Comparison of ENCODE assay signal across 8 cellular contexts in the genomic region with DNA sequence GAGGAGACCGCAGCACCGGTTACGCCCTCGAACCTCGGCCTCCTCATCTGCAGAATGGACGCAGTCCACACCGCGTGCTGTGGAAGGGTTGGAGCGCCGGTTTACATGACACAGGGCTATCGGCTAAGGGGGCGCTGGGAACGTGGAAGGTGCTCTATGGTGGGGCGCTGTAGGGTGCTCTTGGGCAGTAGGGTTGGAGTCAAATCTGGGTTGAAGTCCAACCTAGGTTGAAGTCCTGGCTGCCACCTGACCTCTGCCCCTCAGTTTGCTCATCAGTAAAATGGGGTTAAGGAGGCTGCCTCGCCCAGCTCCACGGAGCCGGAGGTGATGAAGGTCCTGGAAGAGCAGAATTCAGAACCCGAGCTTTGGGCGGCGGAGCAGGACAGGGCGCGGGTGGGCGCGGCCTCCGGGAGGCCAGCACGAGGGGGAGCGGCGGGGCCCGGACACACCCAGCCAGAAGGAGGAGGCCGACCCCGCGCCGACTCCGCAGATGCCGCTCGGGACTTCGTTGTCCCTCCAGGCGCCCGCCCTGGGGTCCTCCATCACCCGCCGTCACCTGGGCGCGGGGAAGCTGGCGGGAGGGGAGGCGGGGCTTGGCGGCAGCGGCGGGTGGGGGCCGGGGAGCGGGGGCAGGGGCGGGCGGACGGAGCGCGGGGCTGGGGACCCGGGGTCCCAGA. TPM values are rescaled to one million over a fixed set of nuclear protein-coding genes. Genes with fewer than 3 reads are reported as not detected.
DNase-seq lines count a peak whose midpoint lies in the region; ATAC-seq and TF ChIP-seq lines count a peak whose summit lies in the region.

No MANE protein-coding gene starts in this region.

- peak overlapping the region; percentile 74 for H3K4me3 Mint-ChIP-seq in activated naive CD4-positive, alpha-beta T cell treated with anti-CD3 and anti-CD28 coated beads for 36 hours
- H3K4me3 Mint-ChIP-seq in activated T-helper 2 cell treated with anti-CD3 and anti-CD28 coated beads, Interferon-gamma antibody, Interleukin-2, Interleukin-4, amounts not matched to agents 10 μg/mL and 5 μg/mL and 100 μg/mL, durations not matched to agents 14 hours and 24 hours and 36 hours (ENCODE audit: low read depth), result peak overlapping the region; percentile 88

- no peak overlapping the region for H3K27ac ChIP-seq in upper lobe of right lung

- CTCF ChIA-PET in activated naive CD4-positive, alpha-beta T cell treated with anti-CD3 and anti-CD28 coated beads for 36 hours (lab: Charles Lee), result interaction anchor here (0.6 to 1.4 kb wide), 2 partner anchors 12 to 45 kb away, joined by 3 to 7 read pairs; no protein-coding TSS in a partner anchor

- H3K27me3 ChIP-seq in upper lobe of right lung, result peaks cover 40% of the 10 kb centered on the region

- H3K27me3 Mint-ChIP-seq in activated naive CD4-positive, alpha-beta T cell treated with anti-CD3 and anti-CD28 coated beads for 36 hours (ENCODE audit: low read depth), result peaks cover 23% of the 10 kb centered on the region
- peaks cover 34% of the 10 kb centered on the region for H3K27me3 Mint-ChIP-seq in activated T-helper 2 cell treated with anti-CD3 and anti-CD28 coated beads, Interferon-gamma antibody, Interleukin-2, Interleukin-4, amounts not matched to agents 10 μg/mL and 5 μg/mL and 100 μg/mL, durations not matched to agents 14 hours and 24 hours and 36 hours (ENCODE audit: low read depth)

- H3K4me1 Mint-ChIP-seq in activated naive CD4-positive, alpha-beta T cell treated with anti-CD3 and anti-CD28 coated beads for 36 hours (ENCODE audit: low read depth), result peaks cover 12% of the 10 kb centered on the region
- H3K4me1 Mint-ChIP-seq in activated T-helper 2 cell treated with anti-CD3 and anti-CD28 coated beads, Interferon-gamma antibody, Interleukin-2, Interleukin-4, amounts not matched to agents 10 μg/mL and 5 μg/mL and 100 μg/mL, durations not matched to agents 14 hours and 24 hours and 36 hours (ENCODE audit: low read depth), result peaks cover 7% of the 10 kb centered on the region

- H3K9me3 ChIP-seq in upper lobe of right lung, result no peaks in the 10 kb centered on the region

- ATAC-seq in left colon (peak; percentile 23), upper lobe of right lung (no peak), GM21515 (IDR thresholded peaks at IDR 0.05; ENCODE audit: unreplicated experiment) (no peak), HG03457 (IDR thresholded peaks at IDR 0.05; ENCODE audit: unreplicated experiment) (no peak)

- intact Hi-C loops in activated naive CD4-positive, alpha-beta T cell treated with anti-CD3 and anti-CD28 coated beads for 36 hours (cut with micrococcal nuclease), result no loop called here
- intact Hi-C loops in activated T-helper 2 cell treated with anti-CD3 and anti-CD28 coated beads, Interferon-gamma antibody, Interleukin-2, Interleukin-4, amounts not matched to agents 10 μg/mL and 5 μg/mL and 100 μg/mL, durations not matched to agents 14 hours and 24 hours and 36 hours (cut with micrococcal nuclease), result loop anchor here (5.0 to 10.0 kb wide), 2 partner anchors 160 to 302 kb away; a partner anchor contains a TSS
- intact Hi-C loops in left colon (cut with DNase I, micrococcal nuclease), result no loop called here
- intact Hi-C loops in upper lobe of right lung (cut with DNase I), result no loop called here

- no peak for DNase-seq in activated naive CD4-positive, alpha-beta T cell treated with anti-CD3 and anti-CD28 coated beads for 36 hours
- DNase-seq in activated naive CD4-positive, alpha-beta T cell treated with anti-CD3 and anti-CD28 coated beads, Interleukin-2, amount 50 U/mL, for 16 hours, result no peak
- no peak for DNase-seq in activated T-helper 2 cell treated with anti-CD3 and anti-CD28 coated beads, Interferon-gamma antibody, Interleukin-2, Interleukin-4, amounts not matched to agents 10 μg/mL and 5 μg/mL and 100 μg/mL, durations not matched to agents 14 hours and 24 hours and 36 hours (ENCODE audit: low spot score)
- DNase-seq in left colon, result no peak
- no peak for DNase-seq in upper lobe of right lung
- DNase-seq in stimulated activated CD4-positive, alpha-beta T cell treated with anti-CD3 and anti-CD28 coated beads, Interleukin-15, amount 100 ng/mL, for 24 hours, result no peak

- H3K4me3 ChIP-seq in upper lobe of right lung, result peak overlapping the region; percentile 25

- H3K27ac Mint-ChIP-seq in activated naive CD4-positive, alpha-beta T cell treated with anti-CD3 and anti-CD28 coated beads for 36 hours, result no peak overlapping the region
- H3K27ac Mint-ChIP-seq in activated T-helper 2 cell treated with anti-CD3 and anti-CD28 coated beads, Interferon-gamma antibody, Interleukin-2, Interleukin-4, amounts not matched to agents 10 μg/mL and 5 μg/mL and 100 μg/mL, durations not matched to agents 14 hours and 24 hours and 36 hours, result no peak overlapping the region

- peaks cover 7% of the 10 kb centered on the region for H3K4me1 ChIP-seq in upper lobe of right lung

- no peaks in the 10 kb centered on the region for H3K36me3 ChIP-seq in upper lobe of right lung

- H3K9me3 Mint-ChIP-seq in activated naive CD4-positive, alpha-beta T cell treated with anti-CD3 and anti-CD28 coated beads for 36 hours, result no peaks in the 10 kb centered on the region
- H3K9me3 Mint-ChIP-seq in activated T-helper 2 cell treated with anti-CD3 and anti-CD28 coated beads, Interferon-gamma antibody, Interleukin-2, Interleukin-4, amounts not matched to agents 10 μg/mL and 5 μg/mL and 100 μg/mL, durations not matched to agents 14 hours and 24 hours and 36 hours, result no peaks in the 10 kb centered on the region

- H3K36me3 Mint-ChIP-seq in activated naive CD4-positive, alpha-beta T cell treated with anti-CD3 and anti-CD28 coated beads for 36 hours (ENCODE audit: low read depth), result no peaks in the 10 kb centered on the region
- no peaks in the 10 kb centered on the region for H3K36me3 Mint-ChIP-seq in activated T-helper 2 cell treated with anti-CD3 and anti-CD28 coated beads, Interferon-gamma antibody, Interleukin-2, Interleukin-4, amounts not matched to agents 10 μg/mL and 5 μg/mL and 100 μg/mL, durations not matched to agents 14 hours and 24 hours and 36 hours (ENCODE audit: low read depth)

- no peak for TF ChIP-seq CTCF in upper lobe of right lung (IDR thresholded peaks at IDR 0.05)

RNA-seq across cellular contexts. Expression of a gene that starts 0.6 kb away (rescaled TPM):
- total RNA-seq in activated naive CD4-positive, alpha-beta T cell treated with anti-CD3 and anti-CD28 coated beads for 36 hours, result 1 to 10 TPM; 1.1 to 1.3 TPM
- 3.9 and 5.9 TPM in 2 replicates for total RNA-seq in activated T-helper 2 cell treated with anti-CD3 and anti-CD28 coated beads, Interferon-gamma antibody, Interleukin-2, Interleukin-4, amounts not matched to agents 10 μg/mL and 5 μg/mL and 100 μg/mL, durations not matched to agents 14 hours and 24 hours and 36 hours
- total RNA-seq in left colon (1 to 10 TPM; 2.7 to 7.4 TPM), upper lobe of right lung (1.9 TPM)
